Comparison of ENCODE assay signal across 8 cellular contexts in the genomic region with DNA sequence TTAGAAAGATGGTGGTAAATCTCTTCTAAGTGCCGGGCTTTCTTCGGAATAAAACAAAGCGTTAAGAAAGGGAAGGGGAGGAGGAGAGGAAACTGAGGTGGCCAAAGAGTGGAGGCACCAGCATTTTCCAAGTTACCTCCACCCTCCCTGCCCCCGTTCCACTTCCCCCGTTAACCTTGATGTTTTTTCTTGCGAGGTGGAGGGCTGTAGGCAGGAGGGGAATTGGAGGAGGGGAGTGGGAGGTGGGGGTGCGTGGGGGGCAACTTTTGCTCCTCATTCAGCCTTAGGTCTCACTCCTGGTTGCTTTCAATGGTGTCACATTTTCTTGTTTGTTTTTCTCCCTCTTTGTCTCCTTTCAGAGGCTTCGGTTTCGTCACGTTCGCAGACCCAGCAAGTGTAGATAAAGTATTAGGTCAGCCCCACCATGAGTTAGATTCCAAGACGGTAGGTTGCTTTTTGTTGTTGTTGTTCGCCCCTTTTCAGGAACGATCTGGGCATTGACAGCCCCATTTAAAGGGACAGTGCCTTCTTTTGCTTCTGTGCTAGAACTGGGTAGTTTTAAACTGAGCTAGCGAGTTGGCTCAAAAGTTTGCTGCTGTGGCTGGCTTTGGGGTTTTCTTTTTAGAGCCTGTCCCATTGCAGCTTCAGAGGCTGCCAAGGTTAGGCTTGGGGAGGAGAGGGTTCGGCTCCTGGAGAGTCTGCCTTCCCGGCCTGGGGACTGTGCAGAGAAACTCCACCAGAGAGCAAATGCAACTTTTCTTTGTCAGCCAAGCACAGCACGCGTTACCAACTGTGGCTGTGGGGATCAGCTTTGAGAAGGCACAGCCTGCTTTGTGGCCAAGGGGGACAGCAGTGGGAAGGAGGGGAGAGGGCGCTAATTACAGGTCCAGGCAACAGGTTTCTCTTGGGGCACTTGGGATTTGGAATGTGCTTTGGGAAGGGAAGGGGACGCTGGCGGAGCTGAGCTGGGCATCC. TPM values are rescaled to one million over a fixed set of nuclear protein-coding genes. Genes with fewer than 3 reads are reported as not detected.
DNase-seq lines count a peak whose midpoint lies in the region; ATAC-seq and TF ChIP-seq lines count a peak whose summit lies in the region.

No MANE protein-coding gene starts in this region.

- no peak for ATAC-seq in sciatic nerve
- ATAC-seq in GM19452 (IDR thresholded peaks at IDR 0.05; ENCODE audit: unreplicated experiment) = no peak

- H3K9me3 ChIP-seq in BLaER1 = no peaks in the 10 kb centered on the region
- no peaks in the 10 kb centered on the region for H3K9me3 ChIP-seq in adrenal gland (replicated peaks in 1 of 3)
- no peaks in the 10 kb centered on the region for H3K9me3 ChIP-seq in suprapubic skin

- H3K4me3 ChIP-seq in BLaER1 = peak overlapping the region; percentile 89
- H3K4me3 ChIP-seq in HL-60 (replicated peaks; ENCODE audit: insufficient read depth, low read length) = peak overlapping the region; percentile 69
- peak overlapping the region; percentile 6 to 86 (median 75) for H3K4me3 ChIP-seq in adrenal gland
- H3K4me3 ChIP-seq in kidney epithelial cell (ENCODE audit: low read depth, low read length) = peak overlapping the region; percentile 74
- peak overlapping the region; percentile 95 for H3K4me3 ChIP-seq in suprapubic skin

- H3K36me3 ChIP-seq in BLaER1 (peaks cover 44% of the 10 kb centered on the region), adrenal gland (replicated peaks in 1 of 2) (peaks cover 0 to 13% of the 10 kb centered on the region in 2 donors), kidney epithelial cell (ENCODE audit: control insufficient read depth, insufficient read depth, low read length) (no peaks in the 10 kb centered on the region), suprapubic skin (no peaks in the 10 kb centered on the region)

- intact Hi-C loops in adrenal gland (cut with DNase I) (no loop called here), sciatic nerve (cut with DNase I) (no loop called here)

- peak overlapping the region; percentile 95 for H3K27ac ChIP-seq in BLaER1
- H3K27ac ChIP-seq in HL-60 (replicated peaks) = peak overlapping the region; percentile 52
- H3K27ac ChIP-seq in adrenal gland = peak overlapping the region; percentile 62 to 99 (median 85)
- no peak overlapping the region for H3K27ac ChIP-seq in suprapubic skin

- peak overlapping the region; percentile 99 for H3K4me2 ChIP-seq in BLaER1

- DNase-seq in HL-60 (ENCODE audit: low read depth in 1 of 2, low spot score in 1 of 2) (no peak), adrenal gland (peak in 1 of 7 donors; percentile 35), kidney epithelial cell (ENCODE audit: low read depth) (no peak), suprapubic skin (ENCODE audit: low spot score in 2 of 2) (no peak), sciatic nerve (ENCODE audit: low spot score) (no peak), NCI-H1436 treated with DMSO at 0.1 percent for 48 hours (lab: John Stamatoyannopoulos, UW) (no peak)

- H4K20me1 ChIP-seq in BLaER1 = peaks cover 42% of the 10 kb centered on the region

- peaks cover 43% of the 10 kb centered on the region for H3K4me1 ChIP-seq in BLaER1
- H3K4me1 ChIP-seq in adrenal gland (replicated peaks in 1 of 2) = peaks cover 15 to 53% of the 10 kb centered on the region in 2 donors
- H3K4me1 ChIP-seq in suprapubic skin = peaks cover 32% of the 10 kb centered on the region

- WGBS in adrenal gland, 4 donors = 5 to 12% (median 8%) methylated on average over 22 of the region's 22 CpGs
- WGBS in suprapubic skin = 20% methylated on average over 22 of the region's 22 CpGs

- H3K27me3 ChIP-seq in BLaER1 (no peaks in the 10 kb centered on the region), HL-60 (ENCODE audit: insufficient read depth, poor library complexity, severe bottlenecking) (no peaks in the 10 kb centered on the region), adrenal gland (no peaks in the 10 kb centered on the region), kidney epithelial cell (ENCODE audit: control insufficient read depth, insufficient read depth, low read length) (no peaks in the 10 kb centered on the region), suprapubic skin (no peaks in the 10 kb centered on the region)

- peak overlapping the region; percentile 95 for H3K9ac ChIP-seq in BLaER1

- TF ChIP-seq POLR2A in adrenal gland (IDR thresholded peaks at IDR 0.05) (peak in 1 of 2 donors; percentile 36), suprapubic skin (IDR thresholded peaks at IDR 0.05) (no peak)

- no peak for TF ChIP-seq EP300 in suprapubic skin (IDR thresholded peaks at IDR 0.05)

- TF ChIP-seq CTCF in HL-60 (IDR thresholded peaks at IDR 0.05; ENCODE audit: insufficient read depth, low read length) (no peak), adrenal gland (IDR thresholded peaks at IDR 0.05) (no peak), kidney epithelial cell (IDR thresholded peaks at IDR 0.05; ENCODE audit: insufficient read depth, low read length, poor library complexity, severe bottlenecking) (no peak), suprapubic skin (IDR thresholded peaks at IDR 0.05) (no peak)

RNA-seq across cellular contexts. Expression of a gene that starts 1.9 kb away (rescaled TPM):
- 100 to 1,000 TPM in 6 of 8 donors, 10 to 100 TPM in 2; 62.6 to 411 (median 170) TPM for total RNA-seq in adrenal gland
- 100 to 1,000 TPM in 1 of 3 donors, 10 to 100 TPM in 2; 32.6 to 360 (median 36.7) TPM for polyA plus RNA-seq in adrenal gland
- 30.5 and 33.8 TPM in 2 replicates for total RNA-seq in kidney epithelial cell
- 10 to 100 TPM; 19.7 to 35.8 (median 22.4) TPM for total RNA-seq in suprapubic skin
- 25.2 TPM for total RNA-seq in sciatic nerve
